ENCODE assay signal across 25 cellular contexts in genomic region chr16:4922721-4923342, GRCh38. TPM values are rescaled to one million over a fixed set of nuclear protein-coding genes. Genes with fewer than 3 reads are reported as not detected.
A peak's percentile ranks its signal among the peaks of the same experiment; 100 is the strongest.
DNase-seq lines count a peak whose midpoint lies in the region; ATAC-seq and TF ChIP-seq lines count a peak whose summit lies in the region.
"Had no signal": no experiment of that assay in that cellular context is flagged by ENCODE, and none has a peak within 500 bp of the region (broad histone marks: within the 10 kb centered on the region; RNA-seq: fewer than 3 reads in every experiment).

No MANE protein-coding gene starts in this region.

- H3K36me3 Mint-ChIP-seq in type B pancreatic cell, result peaks cover 7% of the 10 kb centered on the region

- no peak overlapping the region for H4K91ac ChIP-seq in mesenchymal stem cell (ENCODE audit: low read length)

- no peak overlapping the region for H3K4me2 ChIP-seq in mesenchymal stem cell (ENCODE audit: low read length, poor library complexity, severe bottlenecking)

- H3K4ac ChIP-seq in mesenchymal stem cell (ENCODE audit: low read depth in 1 of 2, low read length in 2 of 2), result no peak overlapping the region

- H3K27ac ChIP-seq in breast epithelium (peak overlapping the region; percentile 81 to 86), mesenchymal stem cell (ENCODE audit: low read length, poor library complexity, severe bottlenecking) (no peak overlapping the region)
- H3K27ac ChIP-seq: C4-2B, VCaP had no signal

- H3K18ac ChIP-seq in mesenchymal stem cell (ENCODE audit: low read depth in 1 of 2, low read length in 2 of 2), result no peak overlapping the region

- peaks cover 2 to 14% of the 10 kb centered on the region in 2 donors for H3K4me1 ChIP-seq in breast epithelium
- H3K4me1 ChIP-seq in mesenchymal stem cell (ENCODE audit: control insufficient read depth, insufficient read depth, low read depth, low read length), result peaks cover 17% of the 10 kb centered on the region

- no peak overlapping the region for H3K9ac ChIP-seq in mesenchymal stem cell (ENCODE audit: low read length)

- intact Hi-C loops in breast epithelium (cut with DNase I; ENCODE audit: low total_unique reads), result no loop called here

- H4K8ac ChIP-seq in mesenchymal stem cell (ENCODE audit: low read length), result no peak overlapping the region

- TF ChIP-seq POLR2A in breast epithelium (IDR thresholded peaks at IDR 0.05), result no peak

- peak overlapping the region in 1 of 2 experiments; percentile 11 for H3K14ac ChIP-seq in mesenchymal stem cell (ENCODE audit: low read length in 2 of 2)

- 84% methylated on average over 16 of the region's 18 CpGs for WGBS in mesenchymal stem cell

- peaks cover 6% of the 10 kb centered on the region for H3K9me3 Mint-ChIP-seq in type B pancreatic cell

- H2AK5ac ChIP-seq in mesenchymal stem cell (ENCODE audit: low read length, severe bottlenecking), result peak overlapping the region; percentile 45

- H3K27ac Mint-ChIP-seq in type B pancreatic cell, result peak overlapping the region; percentile 90
- H3K27ac Mint-ChIP-seq: activated naive CD4-positive, alpha-beta T cell treated with anti-CD3 and anti-CD28 coated beads, Interleukin-2, amount 50 U/mL, for 24 hours; activated T-helper 1 cell treated with anti-CD3 and anti-CD28 coated beads, Interleukin-12 subunit alpha, Interleukin-12 subunit beta, Interleukin-2, Interleukin-4 antibody, amounts not matched to agents 30 ng/mL and 10 ng/mL and 1 ng/mL, durations not matched to agents 14 hours and 24 hours and 36 hours; dendritic cell treated with granulocyte-macrophage colony-stimulating factor and Interleukin-4, amounts not matched to agents 40 ng/mL and 50 ng/mL, for 4 days; T-helper 2 cell treated with Interferon-gamma antibody and Interleukin-4, amounts not matched to agents 5 μg/mL and 100 μg/mL, for 36 hours had no signal

- no peaks in the 10 kb centered on the region for H3K36me3 ChIP-seq in breast epithelium
- H3K36me3 ChIP-seq in mesenchymal stem cell (ENCODE audit: control insufficient read depth in 1 of 2, insufficient read depth in 2 of 2, low read depth in 1 of 2, low read length in 2 of 2), result peaks cover 9 to 56% of the 10 kb centered on the region in 2 experiments

- TF ChIP-seq CTCF in breast epithelium (IDR thresholded peaks at IDR 0.05) (peak in 1 of 3 donors; percentile 43), type B pancreatic cell (conservative IDR thresholded peaks at IDR 0.05) (no peak)

- no peak overlapping the region for H2AFZ ChIP-seq in mesenchymal stem cell (ENCODE audit: low read depth, low read length)

- H2BK12ac ChIP-seq in mesenchymal stem cell (ENCODE audit: low read length in 2 of 2), result peak overlapping the region in 1 of 2 experiments; percentile 25

- H3K23ac ChIP-seq in mesenchymal stem cell (ENCODE audit: low read length in 2 of 2), result no peak overlapping the region

- H3K27me3 ChIP-seq in breast epithelium, result no peaks in the 10 kb centered on the region
- no peaks in the 10 kb centered on the region for H3K27me3 ChIP-seq in mesenchymal stem cell (ENCODE audit: control insufficient read depth in 1 of 2, insufficient read depth in 1 of 2, low read length in 2 of 2)

- H3K4me3 Mint-ChIP-seq in type B pancreatic cell, result peak overlapping the region; percentile 39
- H3K4me3 Mint-ChIP-seq: activated naive CD4-positive, alpha-beta T cell treated with anti-CD3 and anti-CD28 coated beads, Interleukin-2, amount 50 U/mL, for 24 hours; activated T-helper 1 cell treated with anti-CD3 and anti-CD28 coated beads, Interleukin-12 subunit alpha, Interleukin-12 subunit beta, Interleukin-2, Interleukin-4 antibody, amounts not matched to agents 30 ng/mL and 10 ng/mL and 1 ng/mL, durations not matched to agents 14 hours and 24 hours and 36 hours; dendritic cell treated with granulocyte-macrophage colony-stimulating factor and Interleukin-4, amounts not matched to agents 40 ng/mL and 50 ng/mL, for 4 days; T-helper 2 cell treated with Interferon-gamma antibody and Interleukin-4, amounts not matched to agents 5 μg/mL and 100 μg/mL, for 36 hours had no signal

- H2BK5ac ChIP-seq in mesenchymal stem cell (ENCODE audit: low read depth, low read length, poor library complexity, severe bottlenecking), result no peak overlapping the region

- H2BK15ac ChIP-seq in mesenchymal stem cell (ENCODE audit: low read depth, poor library complexity, severe bottlenecking), result no peak overlapping the region

- DNase-seq in NCI-H1694 treated with DMSO at 0.1 percent for 48 hours (lab: John Stamatoyannopoulos, UW), result peak; percentile 32
- peak in 1 of 2 donors; percentile 88 for DNase-seq in breast epithelium (ENCODE audit: low spot score in 2 of 2)
- no peak for DNase-seq in mesenchymal stem cell
- DNase-seq in type B pancreatic cell (ENCODE audit: extremely low spot score, unreplicated experiment), result no peak
- DNase-seq in kidney glomerular epithelial cell (lab: John Stamatoyannopoulos, UW), result no peak
- DNase-seq: glutamatergic neuron; KBM-7; MM.1S; NCI-H1417; NCI-H69; RPMI8226; small intestine; stimulated activated CD4-positive, alpha-beta T cell treated with anti-CD3 and anti-CD28 coated beads, Interleukin-1b, Interleukin-23, amount 100 ng/mL, for 48 hours; substantia nigra had no signal

- H3K9me3 ChIP-seq in breast epithelium (peaks cover 0 to 7% of the 10 kb centered on the region in 2 donors), mesenchymal stem cell (ENCODE audit: control insufficient read depth, low read length) (peaks cover 18% of the 10 kb centered on the region)

- ATAC-seq in GM21360 (IDR thresholded peaks at IDR 0.05; ENCODE audit: unreplicated experiment), result no peak
- no peak for ATAC-seq in HG02642 (IDR thresholded peaks at IDR 0.05; ENCODE audit: poor library complexity, unreplicated experiment)
- ATAC-seq: SK-N-SH treated with all-trans-retinoic acid at 6 μM for 48 hours had no signal

- H3K79me1 ChIP-seq in mesenchymal stem cell (replicated peaks; ENCODE audit: low read length, poor library complexity, severe bottlenecking), result peaks cover 15% of the 10 kb centered on the region

- H3K4me3 ChIP-seq in breast epithelium (no peak overlapping the region), mesenchymal stem cell (ENCODE audit: insufficient read depth in 1 of 2, low read depth in 1 of 2, low read length in 2 of 2) (no peak overlapping the region)
- H3K4me3 ChIP-seq: lung had no signal

- peaks cover 22% of the 10 kb centered on the region for H3K4me1 Mint-ChIP-seq in type B pancreatic cell (ENCODE audit: unreplicated experiment)
- H3K4me1 Mint-ChIP-seq: activated naive CD4-positive, alpha-beta T cell treated with anti-CD3 and anti-CD28 coated beads, Interleukin-2, amount 50 U/mL, for 24 hours had no signal

- no peak overlapping the region for H2BK120ac ChIP-seq in mesenchymal stem cell (ENCODE audit: low read depth, low read length)

- no peaks in the 10 kb centered on the region for H3K27me3 Mint-ChIP-seq in type B pancreatic cell
- H3K27me3 Mint-ChIP-seq: activated naive CD4-positive, alpha-beta T cell treated with anti-CD3 and anti-CD28 coated beads, Interleukin-2, amount 50 U/mL, for 24 hours had no signal

RNA-seq across cellular contexts. Expression of gene PPL, which starts 14.1 kb away (rescaled TPM):
- total RNA-seq in breast epithelium (100 to 1,000 TPM in 1 of 3 donors, 10 to 100 TPM in 2; 53.1 to 169 (median 97.5) TPM), type B pancreatic cell (ENCODE audit: low replicate concordance) (142 and 428 TPM in 2 replicates)
- 0.46 TPM for polyA plus RNA-seq in mesenchymal stem cell (2013, experiment 1 of 2)
- polyA plus RNA-seq in mesenchymal stem cell (2013, experiment 2 of 2), result 0.47 TPM
- total RNA-seq: activated T-helper 1 cell treated with anti-CD3 and anti-CD28 coated beads, Interleukin-12 subunit alpha, Interleukin-12 subunit beta, Interleukin-2, Interleukin-4 antibody, amounts not matched to agents 30 ng/mL and 10 ng/mL and 1 ng/mL, durations not matched to agents 14 hours and 24 hours and 36 hours had no signal

RNA-seq across cellular contexts. Expression of gene SEC14L5, which starts 35.3 kb away (rescaled TPM):
- 1 to 10 TPM in 1 of 3 donors, under 1 TPM in 2; 0.33 to 1.3 (median 0.59) TPM for total RNA-seq in breast epithelium
- polyA plus RNA-seq in mesenchymal stem cell (2013, experiment 1 of 2), result 0.01 TPM
- polyA plus RNA-seq in mesenchymal stem cell (2013, experiment 2 of 2), result not detected
- total RNA-seq in type B pancreatic cell (ENCODE audit: low replicate concordance), result 0.71 and 0.92 TPM in 2 replicates
- total RNA-seq: activated T-helper 1 cell treated with anti-CD3 and anti-CD28 coated beads, Interleukin-12 subunit alpha, Interleukin-12 subunit beta, Interleukin-2, Interleukin-4 antibody, amounts not matched to agents 30 ng/mL and 10 ng/mL and 1 ng/mL, durations not matched to agents 14 hours and 24 hours and 36 hours; pulmonary artery endothelial cell had no signal
